23 cellular contexts compared by ENCODE assay signal in genomic region chr5:139374909-139375308, GRCh38. TPM values are rescaled to one million over a fixed set of nuclear protein-coding genes. Genes with fewer than 3 reads are reported as not detected.
DNase-seq lines count a peak whose midpoint lies in the region; ATAC-seq, FAIRE-seq and TF ChIP-seq lines count a peak whose summit lies in the region.
"Had no signal": no experiment of that assay in that cellular context is flagged by ENCODE, and none has a peak within 500 bp of the region (broad histone marks: within the 10 kb centered on the region; RNA-seq: fewer than 3 reads in every experiment).

No MANE protein-coding gene starts in this region.

- POLR2A ChIA-PET in A549 (lab: Yijun Ruan, JAX) (interaction anchor here (1.4 kb wide), 1 partner anchor 13 kb away, joined by 3 read pairs; no protein-coding TSS in a partner anchor), GM12878 (lab: Charles Lee) (interaction anchor here (1.1 kb wide), 1 partner anchor 50 kb away, joined by 3 read pairs; no protein-coding TSS in a partner anchor)

- SMC1A ChIA-PET in GM12878 (lab: Charles Lee; ENCODE audit: uncharacterized antibody, unreplicated experiment), result interaction anchor here (0.6 kb wide), 1 partner anchor 138 kb away, joined by 3 read pairs; no protein-coding TSS in a partner anchor

- in situ Hi-C loops in GM12878 (cut with MboI) (no loop called here), G401 (cut with HindIII; ENCODE audit: low sequenced_read_pairs) (no loop called here)

- CTCF ChIA-PET in A549 (lab: Yijun Ruan, JAX) (interaction anchor here (0.9 to 3.8 kb wide), 5 partner anchors 11 to 34 kb away, joined by 3 to 17 read pairs (median 3); partner anchors contain the start of gene PAIP2), GM12878 (lab: Yijun Ruan, JAX) (interaction anchor here (1.2 to 1.7 kb wide), 2 partner anchors 11 to 124 kb away, joined by 3 to 4 read pairs; no protein-coding TSS in a partner anchor)

- no peaks in the 10 kb centered on the region for H3K9me3 ChIP-seq in A549
- H3K9me3 ChIP-seq in DOHH2 (ENCODE audit: control insufficient read depth, insufficient read depth, low read length), result no peaks in the 10 kb centered on the region
- H3K9me3 ChIP-seq in GM12878 (replicated peaks; ENCODE audit: control insufficient read depth, insufficient read depth, low read length), result no peaks in the 10 kb centered on the region
- H3K9me3 ChIP-seq in psoas muscle, result no peaks in the 10 kb centered on the region
- no peaks in the 10 kb centered on the region for H3K9me3 ChIP-seq in gastroesophageal sphincter
- H3K9me3 ChIP-seq: neutrophil, SJCRH30, testis had no signal

- peaks cover 29% of the 10 kb centered on the region for H3K4me1 ChIP-seq in A549
- H3K4me1 ChIP-seq in DOHH2 (ENCODE audit: control insufficient read depth, low read length), result no peaks in the 10 kb centered on the region
- H3K4me1 ChIP-seq in GM12878 (ENCODE audit: control insufficient read depth, insufficient read depth, low read length), result no peaks in the 10 kb centered on the region
- H3K4me1 ChIP-seq in psoas muscle, result peaks cover 32% of the 10 kb centered on the region
- peaks cover 0 to 31% (median 0%) of the 10 kb centered on the region in 3 donors for H3K4me1 ChIP-seq in gastroesophageal sphincter
- H3K4me1 ChIP-seq: SJCRH30, testis had no signal

- H3K36me3 ChIP-seq in DOHH2 (ENCODE audit: control insufficient read depth, low read length) (peaks cover 14% of the 10 kb centered on the region), GM12878 (ENCODE audit: control insufficient read depth in 2 of 2, insufficient read depth in 2 of 2, low read length in 1 of 2) (peaks cover 0 to 5% of the 10 kb centered on the region in 2 experiments; a peak in 1 of 4 replicates), psoas muscle (ENCODE audit: insufficient read depth in 1 of 2, low read depth in 1 of 2) (peaks cover 0 to 24% of the 10 kb centered on the region in 2 donors), gastroesophageal sphincter (peaks cover 0 to 59% of the 10 kb centered on the region in 2 donors)

- H3K27ac ChIP-seq in A549, result peak overlapping the region; percentile 25 to 73; a peak in 4 of 6 replicates
- H3K27ac ChIP-seq in DOHH2 (ENCODE audit: low read depth, low read length), result no peak overlapping the region
- H3K27ac ChIP-seq in GM12878 (ENCODE audit: control insufficient read depth, insufficient read depth), result no peak overlapping the region
- H3K27ac ChIP-seq in psoas muscle, result peak overlapping the region; percentile 77
- peak overlapping the region in 2 of 4 donors; percentile 66 to 81 for H3K27ac ChIP-seq in gastroesophageal sphincter
- H3K27ac ChIP-seq: neutrophil, SJCRH30, testis had no signal

- BruUV-seq in GM12878 (replicated peaks; lab: Mats Ljungman, UMichigan), result no TSS peak

- H3K9ac ChIP-seq in GM12878 (ENCODE audit: control insufficient read depth, insufficient read depth, low read length), result no peak overlapping the region

- intact Hi-C loops in GM12878 (cut with micrococcal nuclease; ENCODE audit: unreplicated experiment) (no loop called here), psoas muscle (cut with DNase I) (no loop called here)

- H2AFZ ChIP-seq in GM12878 (ENCODE audit: control insufficient read depth, low read depth, low read length), result no peak overlapping the region

- H3K27me3 ChIP-seq in DOHH2 (ENCODE audit: control insufficient read depth, low read length) (no peaks in the 10 kb centered on the region), GM12878 (replicated peaks in 1 of 2; ENCODE audit: control insufficient read depth in 2 of 2, insufficient read depth in 2 of 2, low read length in 1 of 2) (no peaks in the 10 kb centered on the region), psoas muscle (ENCODE audit: insufficient read depth in 3 of 3, low read length in 2 of 3) (no peaks in the 10 kb centered on the region), gastroesophageal sphincter (no peaks in the 10 kb centered on the region)
- H3K27me3 ChIP-seq: neutrophil, SJCRH30, testis had no signal

- H3K79me2 ChIP-seq in DOHH2 (ENCODE audit: control insufficient read depth, low read length), result no peaks in the 10 kb centered on the region
- no peaks in the 10 kb centered on the region for H3K79me2 ChIP-seq in GM12878 (ENCODE audit: control insufficient read depth, insufficient read depth, low read length)

- H3K9me2 ChIP-seq in DOHH2 (replicated peaks; ENCODE audit: control insufficient read depth, low read length), result no peaks in the 10 kb centered on the region

- TF ChIP-seq RAD21 in A549 (conservative IDR thresholded peaks at IDR 0.05 in 1 of 2, IDR thresholded peaks at IDR 0.05 in 1 of 2), result no peak
- TF ChIP-seq RAD21 in GM12878 (IDR thresholded peaks at IDR 0.05; ENCODE audit: insufficient read depth, low read depth, low read length), result no peak

- RAD21 ChIA-PET in GM12878 (lab: Charles Lee; ENCODE audit: unreplicated experiment), result no interaction called here

- WGBS in A549 (ENCODE audit: missing lambda C conversion rate), result 65% methylated on average over 2 of the region's 2 CpGs
- WGBS in GM12878 (ENCODE audit: insufficient coverage, insufficient replicate concordance, low lambda C conversion rate, missing lambda C conversion rate), result 88% methylated on average over 2 of the region's 2 CpGs
- 86 to 94% (median 89%) methylated on average over 2 of the region's 2 CpGs for WGBS in psoas muscle, 3 donors
- WGBS in gastroesophageal sphincter (ENCODE audit: low coverage in 1 of 2), 2 donors, result 61% methylated on average over 2 of the region's 2 CpGs; no CpG with 5 or more reads in 1 of the 2 donors

- DNase-seq in A549 (ENCODE audit: low read depth in 1 of 2, low spot score in 1 of 2) (no peak), GM12878 (ENCODE audit: low read depth, low spot score) (no peak), psoas muscle (no peak), G401 (ENCODE audit: low spot score) (no peak)
- DNase-seq: activated CD4-positive, alpha-beta memory T cell treated with anti-CD3 and anti-CD28 coated beads for 36 hours; activated naive CD4-positive, alpha-beta T cell treated with anti-CD3 and anti-CD28 coated beads, Interleukin-2, amount 50 U/mL, for 16 hours; CD4-positive, CD25-positive, alpha-beta regulatory T cell; GOT3; mammary epithelial cell; NCI-H2171 treated with DMSO at 0.1 percent for 48 hours; SJCRH30; small intestine; stimulated activated CD4-positive, alpha-beta T cell treated with anti-CD3 and anti-CD28 coated beads, Interleukin-2, amount 100 ng/mL, for 24 hours; T-cell; testis had no signal

- no peak for TF ChIP-seq EP300 in A549 (IDR thresholded peaks at IDR 0.05)
- no peak for TF ChIP-seq EP300 in GM12878 (IDR thresholded peaks at IDR 0.05; ENCODE audit: borderline replicate concordance in 1 of 2, control insufficient read depth in 1 of 2, low read depth in 2 of 2, low read length in 2 of 2)
- TF ChIP-seq EP300 in gastroesophageal sphincter (IDR thresholded peaks at IDR 0.05), result no peak

- H4K20me1 ChIP-seq in DOHH2 (ENCODE audit: control insufficient read depth, insufficient read depth, low read depth, low read length), result no peaks in the 10 kb centered on the region
- no peaks in the 10 kb centered on the region for H4K20me1 ChIP-seq in GM12878 (ENCODE audit: control insufficient read depth, insufficient read depth)

- 0 out of 6 replicates have a peak, but pooled peaks have one; percentile 2 to 10 for ATAC-seq in A549
- peak; percentile 23; the same call in 2 of the 3 replicates for ATAC-seq in GM12878
- no peak for ATAC-seq in psoas muscle
- no peak for ATAC-seq in gastroesophageal sphincter
- no peak for ATAC-seq in GM18870 (IDR thresholded peaks at IDR 0.05; ENCODE audit: unreplicated experiment)
- no peak for ATAC-seq in GM18867 (IDR thresholded peaks at IDR 0.05; ENCODE audit: unreplicated experiment)
- ATAC-seq: activated CD4-positive, CD25-positive, alpha-beta regulatory T cell treated with anti-CD3 and anti-CD28 coated beads, Interleukin-2, amount 50 U/mL, for 24 hours; Panc1 had no signal

- H3K4me3 ChIP-seq in A549 (no peak overlapping the region), DOHH2 (ENCODE audit: low read length) (no peak overlapping the region), GM12878 (no peak overlapping the region), psoas muscle (no peak overlapping the region), gastroesophageal sphincter (no peak overlapping the region)
- H3K4me3 ChIP-seq: SJCRH30, testis had no signal

- H3K4me2 ChIP-seq in A549 (peak overlapping the region; percentile 57; the same call in 1 of the 3 replicates), DOHH2 (ENCODE audit: low read length) (no peak overlapping the region), GM12878 (ENCODE audit: control insufficient read depth, insufficient read depth) (no peak overlapping the region)

- TF ChIP-seq CTCF in A549 (IDR thresholded peaks at IDR 0.05), result no peak
- TF ChIP-seq CTCF in DOHH2 (IDR thresholded peaks at IDR 0.05; ENCODE audit: low read depth, low read length, poor library complexity, severe bottlenecking), result peak; percentile 29
- no peak for TF ChIP-seq CTCF in GM12878 (IDR thresholded peaks at IDR 0.05 in 2 of 3, conservative IDR thresholded peaks at IDR 0.05 in 1 of 3; ENCODE audit: control insufficient read depth in 2 of 3, extremely low read depth in 1 of 3, insufficient read depth in 1 of 3, low read depth in 3 of 3, low read length in 3 of 3)
- TF ChIP-seq CTCF in psoas muscle (IDR thresholded peaks at IDR 0.05), result no peak
- TF ChIP-seq CTCF in gastroesophageal sphincter (IDR thresholded peaks at IDR 0.05), result no peak

- H3F3A ChIP-seq in DOHH2 (ENCODE audit: control insufficient read depth, insufficient read depth), result peaks cover 8% of the 10 kb centered on the region; the same call in 1 of the 2 replicates

- no peak for FAIRE-seq in A549 (lab: Jason Lieb, UNC)
- FAIRE-seq in GM12878 (lab: Jason Lieb, UNC), result no peak
- FAIRE-seq: small intestine had no signal

- TF ChIP-seq POLR2A in A549 (IDR thresholded peaks at IDR 0.05; ENCODE audit: low read length), result no peak
- 0 out of 2 replicates have a peak, but pooled peaks have one; percentile 43 for TF ChIP-seq POLR2A in GM12878 (IDR thresholded peaks at IDR 0.05; ENCODE audit: low read depth, low read length)
- TF ChIP-seq POLR2A in gastroesophageal sphincter (IDR thresholded peaks at IDR 0.05), result no peak

RNA-seq across cellular contexts. Expression of gene SLC23A1, which starts 8.2 kb away (rescaled TPM):
- polyA plus RNA-seq in A549 (2011; rRNA removed) (7.7 and 9.5 TPM in 2 replicates), A549 (2017; fragmentation: RNase III; extraction: RNeasy Plus Mini Kit Qiagen cat#74134 plus additional on column Dnase treatment) (4.0 to 5.1 TPM (median 4.3 TPM) in 3 replicates), GM12878 (2011; rRNA removed) (1.1 and 1.5 TPM in 2 replicates), GM12878 (2014; fragmentation: Illumina TruSeq; extraction: Trizol) (0.95 and 1.7 TPM in 2 replicates), GM12878 (2014; fragmentation: Nextera tagmentation; extraction: Ambion mirVana) (under 1 TPM; 0.35 to 0.74 TPM), GM12878 (2014; rRNA removed) (3.2 and 3.3 TPM in 2 replicates), GM12878 (2016; fragmentation: Nextera tagmentation; extraction: Ambion mirVana) (1 to 10 TPM; 1.5 to 1.6 TPM), psoas muscle (under 1 TPM in 1 of 3 donors, not detected in 2; 0.03 TPM)
- 3.4 and 5.1 TPM in 2 replicates for polyA plus RNA-seq in A549 (2012; cell fraction: cytosol; rRNA removed)
- polyA plus RNA-seq in A549 (2012; cell fraction: nucleus; rRNA removed), result 19.6 and 21.5 TPM in 2 replicates
- 17.8 and 19.6 TPM in 2 replicates for polyA minus RNA-seq in A549 (2011; rRNA and poly(A)+ RNA removed)
- total RNA-seq in GM12878 (2013; cell fraction: nucleolus; rRNA removed), result 24.3 and 24.7 TPM in 2 replicates
- total RNA-seq in GM12878 (2014; rRNA removed) (0.98 and 1.2 TPM in 2 replicates), GM12878 (2014; rRNA removed; fragmentation: Illumina TruSeq; extraction: Trizol) (1.7 and 2.4 TPM in 2 replicates), GM12878 (2021) (4.1 and 4.7 TPM in 2 replicates), psoas muscle (not detected), gastroesophageal sphincter (not detected)
- 1.2 TPM for polyA plus RNA-seq in GM12878 (2011; ENCODE audit: low read depth)
- 1.2 and 1.3 TPM in 2 replicates for polyA plus RNA-seq in GM12878 (2011; cell fraction: cytosol; rRNA removed)
- 18.8 and 22.0 TPM in 2 replicates for polyA plus RNA-seq in GM12878 (2011; cell fraction: nucleus; rRNA removed)
- 3.3 and 4.3 TPM in 2 replicates for polyA plus RNA-seq in GM12878 (2012)
- 5.6 and 11.2 TPM in 2 replicates for polyA minus RNA-seq in GM12878 (2011; rRNA and poly(A)+ RNA removed)
- polyA minus RNA-seq in GM12878 (2011; cell fraction: cytosol; rRNA and poly(A)+ RNA removed), result not detected in 2 replicates
- polyA minus RNA-seq in GM12878 (2011; cell fraction: nucleus; rRNA and poly(A)+ RNA removed), result 9.8 and 16.2 TPM in 2 replicates
- not detected in 2 replicates for total RNA-seq in G401 (2014; rRNA removed; shearing (Covaris generic))
- total RNA-seq: aorta; CD4-positive, CD25-positive, alpha-beta regulatory T cell; mammary epithelial cell; SJCRH30; testis had no signal
- polyA plus RNA-seq: mammary epithelial cell had no signal

RNA-seq across cellular contexts. Expression of gene MZB1, which starts 14.8 kb away (rescaled TPM):
- polyA plus RNA-seq in A549 (2011; rRNA removed) (0.09 TPM in 1 of 2 replicates, not detected in the other), A549 (2017; fragmentation: RNase III; extraction: RNeasy Plus Mini Kit Qiagen cat#74134 plus additional on column Dnase treatment) (0.09 to 0.14 TPM in 2 of 3 replicates, not detected in the other), GM12878 (2011; rRNA removed) (37.4 and 65.2 TPM in 2 replicates), GM12878 (2014; fragmentation: Illumina TruSeq; extraction: Trizol) (44.1 and 147 TPM in 2 replicates), GM12878 (2014; fragmentation: Nextera tagmentation; extraction: Ambion mirVana) (10 to 100 TPM; 19.3 to 56.9 TPM), GM12878 (2014; rRNA removed) (291 and 321 TPM in 2 replicates), GM12878 (2016; fragmentation: Nextera tagmentation; extraction: Ambion mirVana) (100 to 1,000 TPM; 369 to 406 TPM), psoas muscle (under 1 TPM; 0.03 to 0.25 (median 0.25) TPM)
- 0.05 TPM in 2 replicates for polyA plus RNA-seq in A549 (2012; cell fraction: cytosol; rRNA removed)
- polyA plus RNA-seq in A549 (2012; cell fraction: nucleus; rRNA removed), result 0.10 and 0.12 TPM in 2 replicates
- polyA minus RNA-seq in A549 (2011; rRNA and poly(A)+ RNA removed), result 0.15 and 0.17 TPM in 2 replicates
- total RNA-seq in GM12878 (2013; cell fraction: nucleolus; rRNA removed), result 108 and 124 TPM in 2 replicates
- total RNA-seq in GM12878 (2014; rRNA removed) (211 and 238 TPM in 2 replicates), GM12878 (2014; rRNA removed; fragmentation: Illumina TruSeq; extraction: Trizol) (132 and 157 TPM in 2 replicates), GM12878 (2021) (200 and 218 TPM in 2 replicates), psoas muscle (1 to 10 TPM in 2 of 4 donors, under 1 TPM in 2; 0.57 to 1.2 (median 0.84) TPM), gastroesophageal sphincter (under 1 TPM in 1 of 4 donors, not detected in 3; 0.74 TPM)
- 170 TPM for polyA plus RNA-seq in GM12878 (2011; ENCODE audit: low read depth)
- polyA plus RNA-seq in GM12878 (2011; cell fraction: cytosol; rRNA removed), result 96.6 and 144 TPM in 2 replicates
- polyA plus RNA-seq in GM12878 (2011; cell fraction: nucleus; rRNA removed), result 140 and 154 TPM in 2 replicates
- polyA plus RNA-seq in GM12878 (2012), result 253 and 361 TPM in 2 replicates
- 43.4 and 79.0 TPM in 2 replicates for polyA minus RNA-seq in GM12878 (2011; rRNA and poly(A)+ RNA removed)
- polyA minus RNA-seq in GM12878 (2011; cell fraction: cytosol; rRNA and poly(A)+ RNA removed), result 21.8 and 23.1 TPM in 2 replicates
- polyA minus RNA-seq in GM12878 (2011; cell fraction: nucleus; rRNA and poly(A)+ RNA removed), result 58.2 and 93.9 TPM in 2 replicates
- not detected in 2 replicates for total RNA-seq in G401 (2014; rRNA removed; shearing (Covaris generic))
- total RNA-seq: mammary epithelial cell had no signal
- polyA plus RNA-seq: mammary epithelial cell had no signal

RNA-seq across cellular contexts. Expression of gene PROB1, which starts 20.0 kb away (rescaled TPM):
- 0.23 and 0.33 TPM in 2 replicates for polyA plus RNA-seq in A549 (2011; rRNA removed)
- 0.22 and 0.38 TPM in 2 replicates for polyA plus RNA-seq in A549 (2012; cell fraction: cytosol; rRNA removed)
- 1.8 and 1.9 TPM in 2 replicates for polyA plus RNA-seq in A549 (2012; cell fraction: nucleus; rRNA removed)
- 0.47 to 0.67 TPM (median 0.48 TPM) in 3 replicates for polyA plus RNA-seq in A549 (2017; fragmentation: RNase III; extraction: RNeasy Plus Mini Kit Qiagen cat#74134 plus additional on column Dnase treatment)
- 0.41 and 0.54 TPM in 2 replicates for polyA minus RNA-seq in A549 (2011; rRNA and poly(A)+ RNA removed)
- total RNA-seq in GM12878 (2013; cell fraction: nucleolus; rRNA removed), result 3.5 and 4.4 TPM in 2 replicates
- 3.0 and 3.8 TPM in 2 replicates for total RNA-seq in GM12878 (2014; rRNA removed)
- 1.7 and 2.0 TPM in 2 replicates for total RNA-seq in GM12878 (2014; rRNA removed; fragmentation: Illumina TruSeq; extraction: Trizol)
- 6.0 and 6.5 TPM in 2 replicates for total RNA-seq in GM12878 (2021)
- 1.4 TPM for polyA plus RNA-seq in GM12878 (2011; ENCODE audit: low read depth)
- polyA plus RNA-seq in GM12878 (2011; rRNA removed), result 0.59 and 1.1 TPM in 2 replicates
- 1.3 and 2.2 TPM in 2 replicates for polyA plus RNA-seq in GM12878 (2011; cell fraction: cytosol; rRNA removed)
- 3.4 and 4.5 TPM in 2 replicates for polyA plus RNA-seq in GM12878 (2011; cell fraction: nucleus; rRNA removed)
- polyA plus RNA-seq in GM12878 (2012), result 3.8 and 5.2 TPM in 2 replicates
- 0.78 and 1.4 TPM in 2 replicates for polyA plus RNA-seq in GM12878 (2014; fragmentation: Illumina TruSeq; extraction: Trizol)
- under 1 TPM; 0.14 to 0.58 TPM for polyA plus RNA-seq in GM12878 (2014; fragmentation: Nextera tagmentation; extraction: Ambion mirVana)
- 4.7 and 5.1 TPM in 2 replicates for polyA plus RNA-seq in GM12878 (2014; rRNA removed)
- polyA plus RNA-seq in GM12878 (2016; fragmentation: Nextera tagmentation; extraction: Ambion mirVana), result 1 to 10 TPM; 6.2 to 8.1 TPM
- polyA minus RNA-seq in GM12878 (2011; rRNA and poly(A)+ RNA removed), result 0.95 and 1.9 TPM in 2 replicates
- polyA minus RNA-seq in GM12878 (2011; cell fraction: cytosol; rRNA and poly(A)+ RNA removed), result 0.73 and 1.1 TPM in 2 replicates
- polyA minus RNA-seq in GM12878 (2011; cell fraction: nucleus; rRNA and poly(A)+ RNA removed), result 3.4 and 6.2 TPM in 2 replicates
- total RNA-seq in psoas muscle, result 10 to 100 TPM; 42.3 to 86.7 (median 67.9) TPM
- 10 to 100 TPM; 15.2 to 31.3 (median 30.1) TPM for polyA plus RNA-seq in psoas muscle
- 1 to 10 TPM; 1.2 to 9.1 (median 4.1) TPM for total RNA-seq in gastroesophageal sphincter
- total RNA-seq in G401 (2014; rRNA removed; shearing (Covaris generic)), result 0.55 and 0.78 TPM in 2 replicates

RNA-seq across cellular contexts. Expression of gene SPATA24, which starts 29.0 kb away (rescaled TPM):
- polyA plus RNA-seq in A549 (2011; rRNA removed) (4.5 and 5.7 TPM in 2 replicates), A549 (2017; fragmentation: RNase III; extraction: RNeasy Plus Mini Kit Qiagen cat#74134 plus additional on column Dnase treatment) (6.9 to 7.5 TPM (median 7.0 TPM) in 3 replicates), GM12878 (2011; rRNA removed) (5.3 and 6.0 TPM in 2 replicates), GM12878 (2014; fragmentation: Illumina TruSeq; extraction: Trizol) (6.1 and 9.8 TPM in 2 replicates), GM12878 (2014; fragmentation: Nextera tagmentation; extraction: Ambion mirVana) (1 to 10 TPM; 7.6 to 8.5 TPM), GM12878 (2014; rRNA removed) (7.1 and 7.2 TPM in 2 replicates), GM12878 (2016; fragmentation: Nextera tagmentation; extraction: Ambion mirVana) (1 to 10 TPM; 7.0 to 7.4 TPM), psoas muscle (10 to 100 TPM; 11.2 to 18.8 (median 18.3) TPM)
- polyA plus RNA-seq in A549 (2012; cell fraction: cytosol; rRNA removed), result 3.3 and 4.6 TPM in 2 replicates
- 1.7 and 1.8 TPM in 2 replicates for polyA plus RNA-seq in A549 (2012; cell fraction: nucleus; rRNA removed)
- polyA minus RNA-seq in A549 (2011; rRNA and poly(A)+ RNA removed), result 3.0 and 5.2 TPM in 2 replicates
- 8.9 and 9.5 TPM in 2 replicates for total RNA-seq in GM12878 (2013; cell fraction: nucleolus; rRNA removed)
- total RNA-seq in GM12878 (2014; rRNA removed) (5.1 and 8.1 TPM in 2 replicates), GM12878 (2014; rRNA removed; fragmentation: Illumina TruSeq; extraction: Trizol) (6.3 and 8.1 TPM in 2 replicates), GM12878 (2021) (4.1 and 5.6 TPM in 2 replicates), psoas muscle (10 to 100 TPM in 2 of 4 donors, 1 to 10 TPM in 2; 6.7 to 14.6 (median 10.6) TPM), gastroesophageal sphincter (10 to 100 TPM in 2 of 4 donors, 1 to 10 TPM in 2; 1.5 to 13.5 (median 6.3) TPM)
- 8.4 TPM for polyA plus RNA-seq in GM12878 (2011; ENCODE audit: low read depth)
- polyA plus RNA-seq in GM12878 (2011; cell fraction: cytosol; rRNA removed), result 2.9 and 3.7 TPM in 2 replicates
- 3.2 and 4.8 TPM in 2 replicates for polyA plus RNA-seq in GM12878 (2011; cell fraction: nucleus; rRNA removed)
- polyA plus RNA-seq in GM12878 (2012), result 7.6 and 8.6 TPM in 2 replicates
- polyA minus RNA-seq in GM12878 (2011; rRNA and poly(A)+ RNA removed), result 2.2 and 2.6 TPM in 2 replicates
- not detected in 2 replicates for polyA minus RNA-seq in GM12878 (2011; cell fraction: cytosol; rRNA and poly(A)+ RNA removed)
- 2.3 and 3.4 TPM in 2 replicates for polyA minus RNA-seq in GM12878 (2011; cell fraction: nucleus; rRNA and poly(A)+ RNA removed)
- total RNA-seq in G401 (2014; rRNA removed; shearing (Covaris generic)), result 10.6 and 24.7 TPM in 2 replicates

RNA-seq across cellular contexts. Expression of gene PAIP2, which starts 33.3 kb away (rescaled TPM):
- polyA plus RNA-seq in A549 (2011; rRNA removed) (91.4 and 128 TPM in 2 replicates), A549 (2017; fragmentation: RNase III; extraction: RNeasy Plus Mini Kit Qiagen cat#74134 plus additional on column Dnase treatment) (95.3 to 109 TPM (median 98.2 TPM) in 3 replicates), GM12878 (2011; rRNA removed) (143 and 198 TPM in 2 replicates), GM12878 (2014; fragmentation: Illumina TruSeq; extraction: Trizol) (105 and 125 TPM in 2 replicates), GM12878 (2014; fragmentation: Nextera tagmentation; extraction: Ambion mirVana) (100 to 1,000 TPM; 100 to 113 TPM), GM12878 (2014; rRNA removed) (51.8 and 67.3 TPM in 2 replicates), GM12878 (2016; fragmentation: Nextera tagmentation; extraction: Ambion mirVana) (100 to 1,000 TPM; 153 to 154 TPM), psoas muscle (100 to 1,000 TPM; 113 to 252 (median 143) TPM)
- polyA plus RNA-seq in A549 (2012; cell fraction: cytosol; rRNA removed), result 47.4 and 63.5 TPM in 2 replicates
- polyA plus RNA-seq in A549 (2012; cell fraction: nucleus; rRNA removed), result 14.1 and 18.3 TPM in 2 replicates
- 21.7 and 22.6 TPM in 2 replicates for polyA minus RNA-seq in A549 (2011; rRNA and poly(A)+ RNA removed)
- total RNA-seq in GM12878 (2013; cell fraction: nucleolus; rRNA removed), result 42.6 and 50.2 TPM in 2 replicates
- total RNA-seq in GM12878 (2014; rRNA removed) (49.9 and 55.2 TPM in 2 replicates), GM12878 (2014; rRNA removed; fragmentation: Illumina TruSeq; extraction: Trizol) (57.6 and 58.4 TPM in 2 replicates), GM12878 (2021) (60.5 and 71.1 TPM in 2 replicates), psoas muscle (100 to 1,000 TPM; 111 to 144 (median 116) TPM), gastroesophageal sphincter (100 to 1,000 TPM in 2 of 4 donors, 10 to 100 TPM in 2; 78.5 to 131 (median 93.3) TPM)
- 70.0 TPM for polyA plus RNA-seq in GM12878 (2011; ENCODE audit: low read depth)
- polyA plus RNA-seq in GM12878 (2011; cell fraction: cytosol; rRNA removed), result 55.0 and 60.8 TPM in 2 replicates
- polyA plus RNA-seq in GM12878 (2011; cell fraction: nucleus; rRNA removed), result 32.5 and 35.7 TPM in 2 replicates
- polyA plus RNA-seq in GM12878 (2012), result 95.1 and 144 TPM in 2 replicates
- 35.6 and 57.1 TPM in 2 replicates for polyA minus RNA-seq in GM12878 (2011; rRNA and poly(A)+ RNA removed)
- 26.6 and 28.4 TPM in 2 replicates for polyA minus RNA-seq in GM12878 (2011; cell fraction: cytosol; rRNA and poly(A)+ RNA removed)
- 12.2 and 16.5 TPM in 2 replicates for polyA minus RNA-seq in GM12878 (2011; cell fraction: nucleus; rRNA and poly(A)+ RNA removed)
- 70.2 and 79.6 TPM in 2 replicates for total RNA-seq in G401 (2014; rRNA removed; shearing (Covaris generic))

Comparison
In these comparisons a context has a peak if more than half of its experiments do, and no peak if none do; other contexts are left out.
1. ATAC-seq: peak in A549 (2 of 2) and GM12878 (single experiment); none in psoas muscle (0 of 4), gastroesophageal sphincter (single experiment), GM18870 (single experiment) and GM18867 (single experiment).
2. H3K27ac ChIP-seq: peak in A549 (2 of 2) and psoas muscle (single experiment); none in DOHH2 (single experiment) and GM12878 (single experiment).
3. RNA of gene MZB1, which starts 14.8 kb away (total RNA-seq): 108 to 238 TPM in GM12878; 0.57 to 1.2 TPM in psoas muscle, 0.74 TPM in gastroesophageal sphincter and not detected in G401; every median in the first group is over 10 times any median in the second.
4. RNA of gene PROB1, which starts 20.0 kb away (total RNA-seq): 42.3 to 86.7 TPM in psoas muscle; 1.2 to 9.1 TPM in gastroesophageal sphincter, 1.7 to 6.5 TPM in GM12878 and 0.55 to 0.78 TPM in G401; every median in the first group is over 4 times any median in the second.
5. Of the 24 proteins assayed by ChIP-seq in both GM12878 and A549: peak only in GM12878: POLR2A; only in A549: none; in both: none; in neither: 23.